Comparison of ENCODE assay signal across 13 cellular contexts in genomic region chr2:33607905-33608304, GRCh38.
"Had no signal": no experiment of that assay in that cellular context is flagged by ENCODE, and none has a peak within 500 bp of the region (broad histone marks: within the 10 kb centered on the region; RNA-seq: fewer than 3 reads in every experiment).

No MANE protein-coding gene starts in this region.

- H3K9me3 ChIP-seq: breast epithelium, esophagus squamous epithelium, stomach, thyroid gland had no signal

- H3K36me3 ChIP-seq: breast epithelium, esophagus squamous epithelium, stomach, thyroid gland had no signal

- H3K27me3 ChIP-seq: breast epithelium, esophagus squamous epithelium, foreskin keratinocyte, hepatocyte, stomach, thyroid gland had no signal

- H3K4me1 ChIP-seq: breast epithelium, foreskin keratinocyte, stomach had no signal

- ATAC-seq: foreskin keratinocyte, left lobe of liver had no signal

- H3K4me3 ChIP-seq: breast epithelium, esophagus squamous epithelium, hepatocyte, stomach, thyroid gland had no signal

- DNase-seq: activated CD4-positive, alpha-beta T cell treated with anti-CD3 and anti-CD28 coated beads for 1 hour; activated CD4-positive, alpha-beta T cell treated with anti-CD3 and anti-CD28 coated beads, Interleukin-2, amount 50 U/mL, for 48 hours; aorta; esophagus squamous epithelium; foreskin keratinocyte; nephron progenitor cell; small intestine; stomach; T-helper 9 cell; thyroid gland had no signal

- H3K27ac ChIP-seq: breast epithelium, esophagus squamous epithelium, foreskin keratinocyte, hepatocyte, stomach, thyroid gland had no signal
